ENCODE assay signal across 1 cellular context in the genomic region with DNA sequence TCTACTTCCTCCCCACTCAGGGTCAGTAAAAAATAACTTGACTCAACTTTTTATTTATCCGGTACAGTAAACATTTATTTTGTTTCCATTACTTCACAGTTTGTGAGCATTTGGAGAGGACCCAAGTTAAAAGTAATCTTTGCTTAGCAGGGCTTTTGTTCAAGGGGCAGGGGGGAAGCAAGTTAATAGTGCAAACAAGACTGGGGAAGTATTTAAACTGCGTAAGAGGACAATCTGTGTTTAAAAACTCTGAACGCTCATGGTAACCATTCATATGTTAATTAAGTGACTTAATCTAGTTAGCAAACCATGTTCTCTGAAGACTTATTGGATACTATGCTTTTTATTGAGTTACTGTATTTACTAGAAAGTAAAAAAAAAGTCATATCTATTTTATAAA.
TF ChIP-seq lines count a peak whose summit lies in the region.

No MANE protein-coding gene starts in this region.

TF ChIP-seq in GM23338, 12 proteins besides CTCF, POLR2A, EP300 and RAD21 (continued from another document):
- no peak for TF ChIP-seq ZNF331 (CRISPR knock-in tag; IDR thresholded peaks at IDR 0.05; ENCODE audit: low read depth)
- no peak for TF ChIP-seq EZH2phosphoT487 (IDR thresholded peaks at IDR 0.05; ENCODE audit: unreplicated experiment)
- no peak for TF ChIP-seq NANOG (IDR thresholded peaks at IDR 0.05; ENCODE audit: borderline replicate concordance)
- TF ChIP-seq ZNF114 (CRISPR knock-in tag; IDR thresholded peaks at IDR 0.05): no peak
